ENCODE assay signal across 1 cellular context in the genomic region with DNA sequence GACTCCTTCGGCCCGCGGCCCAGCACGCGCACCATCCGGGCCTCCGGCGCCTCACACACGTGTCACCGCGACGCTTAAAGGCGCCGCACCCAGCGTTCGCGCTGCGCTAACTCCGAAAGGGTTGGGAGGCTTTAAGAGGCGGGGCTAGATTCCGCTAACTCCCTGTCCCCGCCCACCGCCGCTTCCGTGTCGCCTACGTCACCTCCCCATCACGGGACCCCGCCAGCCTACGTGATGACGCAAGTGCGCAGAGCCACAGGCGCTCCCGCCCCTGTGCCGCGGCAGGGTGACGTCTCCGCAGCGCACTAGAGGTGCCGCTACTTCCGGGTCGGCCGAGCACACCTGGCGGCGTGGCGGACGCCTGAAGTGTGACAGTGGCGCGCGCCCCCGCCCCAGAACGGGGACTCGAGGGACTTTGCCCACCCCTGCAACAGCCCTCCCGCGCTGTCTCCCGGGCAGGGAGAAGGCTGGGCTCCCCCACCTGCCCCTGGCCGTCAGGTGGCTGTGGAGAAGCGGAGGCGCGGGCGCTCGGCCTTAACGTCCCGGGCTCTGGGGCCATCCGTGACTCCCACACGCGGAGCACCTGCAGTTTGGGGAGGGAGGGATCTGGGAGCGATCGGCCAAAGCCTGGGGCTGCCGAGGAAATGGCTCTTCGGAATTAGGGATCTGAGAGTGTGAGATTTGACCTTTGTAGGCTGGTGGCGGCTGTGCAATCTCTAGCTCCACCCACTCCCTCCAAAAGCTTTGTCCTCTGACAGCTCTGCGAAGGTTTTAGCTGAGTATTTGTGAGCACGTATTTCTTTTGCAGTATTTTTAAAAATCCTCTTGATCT.
A peak's percentile ranks its signal among the peaks of the same experiment; 100 is the strongest.
TF ChIP-seq lines count a peak whose summit lies in the region.

A gene (minus strand): TSS at position 35 of the 832 bp plus-strand sequence. CDS start 4,451 bp downstream, outside the sequence.

TF ChIP-seq in HepG2, 621 proteins besides CTCF, POLR2A, EP300 and RAD21 (continued from another document and continues in another):
- TF ChIP-seq, protein P1, sequence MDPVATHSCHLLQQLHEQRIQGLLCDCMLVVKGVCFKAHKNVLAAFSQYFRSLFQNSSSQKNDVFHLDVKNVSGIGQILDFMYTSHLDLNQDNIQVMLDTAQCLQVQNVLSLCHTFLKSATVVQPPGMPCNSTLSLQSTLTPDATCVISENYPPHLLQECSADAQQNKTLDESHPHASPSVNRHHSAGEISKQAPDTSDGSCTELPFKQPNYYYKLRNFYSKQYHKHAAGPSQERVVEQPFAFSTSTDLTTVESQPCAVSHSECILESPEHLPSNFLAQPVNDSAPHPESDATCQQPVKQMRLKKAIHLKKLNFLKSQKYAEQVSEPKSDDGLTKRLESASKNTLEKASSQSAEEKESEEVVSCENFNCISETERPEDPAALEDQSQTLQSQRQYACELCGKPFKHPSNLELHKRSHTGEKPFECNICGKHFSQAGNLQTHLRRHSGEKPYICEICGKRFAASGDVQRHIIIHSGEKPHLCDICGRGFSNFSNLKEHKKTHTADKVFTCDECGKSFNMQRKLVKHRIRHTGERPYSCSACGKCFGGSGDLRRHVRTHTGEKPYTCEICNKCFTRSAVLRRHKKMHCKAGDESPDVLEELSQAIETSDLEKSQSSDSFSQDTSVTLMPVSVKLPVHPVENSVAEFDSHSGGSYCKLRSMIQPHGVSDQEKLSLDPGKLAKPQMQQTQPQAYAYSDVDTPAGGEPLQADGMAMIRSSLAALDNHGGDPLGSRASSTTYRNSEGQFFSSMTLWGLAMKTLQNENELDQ (CRISPR knock-in tag; IDR thresholded peaks at IDR 0.05; ENCODE audit: borderline replicate concordance): peak; percentile 91
- TF ChIP-seq THYN1 (CRISPR knock-in tag; IDR thresholded peaks at IDR 0.05; ENCODE audit: borderline replicate concordance, low read depth) (no peak; the same call in 1 of the 2 replicates), ZIK1 (CRISPR knock-in tag; IDR thresholded peaks at IDR 0.05; ENCODE audit: borderline replicate concordance, low read depth) (no peak; the same call in none of the 2 replicates), KDM5A (IDR thresholded peaks at IDR 0.05; ENCODE audit: borderline replicate concordance, low read length) (peak; percentile 78; the same call in 1 of the 2 replicates), ARNTL (CRISPR knock-in tag; IDR thresholded peaks at IDR 0.05) (peak; percentile 99), ZNF282 (IDR thresholded peaks at IDR 0.05; ENCODE audit: partially characterized antibody) (no peak), NKX3-1 (CRISPR knock-in tag; IDR thresholded peaks at IDR 0.05) (peak; percentile 88; the same call in 1 of the 2 replicates), REL (CRISPR knock-in tag; conservative IDR thresholded peaks at IDR 0.05) (0 out of 2 replicates have a peak, but pooled peaks have one; percentile 90), NCOR1 (IDR thresholded peaks at IDR 0.05; ENCODE audit: borderline replicate concordance, low read length) (peak; percentile 52; the same call in 1 of the 2 replicates), ZNF510 (CRISPR knock-in tag; IDR thresholded peaks at IDR 0.05; ENCODE audit: low read depth) (peak; percentile 93), ZNF549 (CRISPR knock-in tag; IDR thresholded peaks at IDR 0.05) (peak; percentile 85), ETV5 (CRISPR knock-in tag; IDR thresholded peaks at IDR 0.05; ENCODE audit: borderline replicate concordance) (peak; percentile 82; the same call in 1 of the 2 replicates), XBP1 (CRISPR knock-in tag; IDR thresholded peaks at IDR 0.05) (no peak; the same call in 1 of the 2 replicates), ZNF577 (CRISPR knock-in tag; IDR thresholded peaks at IDR 0.05; ENCODE audit: borderline replicate concordance, low read depth) (no peak), IRX3 (CRISPR knock-in tag; IDR thresholded peaks at IDR 0.05; ENCODE audit: borderline replicate concordance, low read depth) (peak; percentile 93), NFIC (IDR thresholded peaks at IDR 0.05; ENCODE audit: low read length) (peak; percentile 56; the same call in 1 of the 2 replicates), ZNF644 (CRISPR knock-in tag; IDR thresholded peaks at IDR 0.05; ENCODE audit: low read depth) (no peak), FOXJ3 (CRISPR knock-in tag; IDR thresholded peaks at IDR 0.05; ENCODE audit: borderline replicate concordance) (peak; percentile 67; the same call in 1 of the 2 replicates), ZNF883 (CRISPR knock-in tag; IDR thresholded peaks at IDR 0.05; ENCODE audit: not compliant biosample characterization) (peak; percentile 98), POLR2G (IDR thresholded peaks at IDR 0.05; ENCODE audit: low read depth, low read length) (peak; percentile 91), ZNF782 (CRISPR knock-in tag; IDR thresholded peaks at IDR 0.05; ENCODE audit: borderline replicate concordance) (peak; percentile 90; the same call in 1 of the 2 replicates), PAF1 (CRISPR knock-in tag; IDR thresholded peaks at IDR 0.05) (no peak), ZSCAN25 (CRISPR knock-in tag; IDR thresholded peaks at IDR 0.05) (peak; percentile 92), ZFP62 (CRISPR knock-in tag; IDR thresholded peaks at IDR 0.05) (peak; percentile 98; the same call in 1 of the 2 replicates), FOXA3 (CRISPR knock-in tag; IDR thresholded peaks at IDR 0.05) (peak; percentile 74), ZSCAN12 (CRISPR knock-in tag; IDR thresholded peaks at IDR 0.05) (no peak), GATA4 (IDR thresholded peaks at IDR 0.05; ENCODE audit: borderline replicate concordance, low read depth) (peak; percentile 64), ZNF326 (CRISPR knock-in tag; IDR thresholded peaks at IDR 0.05; ENCODE audit: borderline replicate concordance) (no peak), CENPX (CRISPR knock-in tag; IDR thresholded peaks at IDR 0.05) (no peak), DMAP1 (CRISPR knock-in tag; IDR thresholded peaks at IDR 0.05) (peak; percentile 99), FOXK1 (CRISPR knock-in tag; IDR thresholded peaks at IDR 0.05; ENCODE audit: borderline replicate concordance, low read depth) (peak; percentile 88; the same call in 1 of the 2 replicates), MAZ (IDR thresholded peaks at IDR 0.05; ENCODE audit: borderline replicate concordance, low read depth, low read length) (peak; percentile 93), MAZ (CRISPR knock-in tag; IDR thresholded peaks at IDR 0.05; ENCODE audit: low read depth) (peak; percentile 98), ZNF431 (CRISPR knock-in tag; IDR thresholded peaks at IDR 0.05; ENCODE audit: borderline replicate concordance, low read depth) (peak; percentile 78; the same call in 1 of the 2 replicates), GATAD2A (CRISPR knock-in tag; IDR thresholded peaks at IDR 0.05) (peak; percentile 85), PHF5A (CRISPR knock-in tag; IDR thresholded peaks at IDR 0.05; ENCODE audit: low read depth, unreplicated experiment) (peak; percentile 54), RELA (CRISPR knock-in tag; IDR thresholded peaks at IDR 0.05) (peak; percentile 37)
- TF ChIP-seq, protein P2, sequence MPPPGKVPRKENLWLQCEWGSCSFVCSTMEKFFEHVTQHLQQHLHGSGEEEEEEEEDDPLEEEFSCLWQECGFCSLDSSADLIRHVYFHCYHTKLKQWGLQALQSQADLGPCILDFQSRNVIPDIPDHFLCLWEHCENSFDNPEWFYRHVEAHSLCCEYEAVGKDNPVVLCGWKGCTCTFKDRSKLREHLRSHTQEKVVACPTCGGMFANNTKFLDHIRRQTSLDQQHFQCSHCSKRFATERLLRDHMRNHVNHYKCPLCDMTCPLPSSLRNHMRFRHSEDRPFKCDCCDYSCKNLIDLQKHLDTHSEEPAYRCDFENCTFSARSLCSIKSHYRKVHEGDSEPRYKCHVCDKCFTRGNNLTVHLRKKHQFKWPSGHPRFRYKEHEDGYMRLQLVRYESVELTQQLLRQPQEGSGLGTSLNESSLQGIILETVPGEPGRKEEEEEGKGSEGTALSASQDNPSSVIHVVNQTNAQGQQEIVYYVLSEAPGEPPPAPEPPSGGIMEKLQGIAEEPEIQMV (CRISPR knock-in tag; IDR thresholded peaks at IDR 0.05; ENCODE audit: low read depth): peak; percentile 92
- TF ChIP-seq, protein P3, sequence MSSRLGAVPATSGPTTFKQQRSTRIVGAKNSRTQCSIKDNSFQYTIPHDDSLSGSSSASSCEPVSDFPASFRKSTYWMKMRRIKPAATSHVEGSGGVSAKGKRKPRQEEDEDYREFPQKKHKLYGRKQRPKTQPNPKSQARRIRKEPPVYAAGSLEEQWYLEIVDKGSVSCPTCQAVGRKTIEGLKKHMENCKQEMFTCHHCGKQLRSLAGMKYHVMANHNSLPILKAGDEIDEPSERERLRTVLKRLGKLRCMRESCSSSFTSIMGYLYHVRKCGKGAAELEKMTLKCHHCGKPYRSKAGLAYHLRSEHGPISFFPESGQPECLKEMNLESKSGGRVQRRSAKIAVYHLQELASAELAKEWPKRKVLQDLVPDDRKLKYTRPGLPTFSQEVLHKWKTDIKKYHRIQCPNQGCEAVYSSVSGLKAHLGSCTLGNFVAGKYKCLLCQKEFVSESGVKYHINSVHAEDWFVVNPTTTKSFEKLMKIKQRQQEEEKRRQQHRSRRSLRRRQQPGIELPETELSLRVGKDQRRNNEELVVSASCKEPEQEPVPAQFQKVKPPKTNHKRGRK (CRISPR knock-in tag; IDR thresholded peaks at IDR 0.05): peak; percentile 92
- TF ChIP-seq, protein P4, sequence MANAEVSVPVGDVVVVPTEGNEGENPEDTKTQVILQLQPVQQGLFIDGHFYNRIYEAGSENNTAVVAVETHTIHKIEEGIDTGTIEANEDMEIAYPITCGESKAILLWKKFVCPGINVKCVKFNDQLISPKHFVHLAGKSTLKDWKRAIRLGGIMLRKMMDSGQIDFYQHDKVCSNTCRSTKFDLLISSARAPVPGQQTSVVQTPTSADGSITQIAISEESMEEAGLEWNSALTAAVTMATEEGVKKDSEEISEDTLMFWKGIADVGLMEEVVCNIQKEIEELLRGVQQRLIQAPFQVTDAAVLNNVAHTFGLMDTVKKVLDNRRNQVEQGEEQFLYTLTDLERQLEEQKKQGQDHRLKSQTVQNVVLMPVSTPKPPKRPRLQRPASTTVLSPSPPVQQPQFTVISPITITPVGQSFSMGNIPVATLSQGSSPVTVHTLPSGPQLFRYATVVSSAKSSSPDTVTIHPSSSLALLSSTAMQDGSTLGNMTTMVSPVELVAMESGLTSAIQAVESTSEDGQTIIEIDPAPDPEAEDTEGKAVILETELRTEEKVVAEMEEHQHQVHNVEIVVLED (CRISPR knock-in tag; IDR thresholded peaks at IDR 0.05; ENCODE audit: borderline replicate concordance): peak; percentile 100
- TF ChIP-seq, protein P5, sequence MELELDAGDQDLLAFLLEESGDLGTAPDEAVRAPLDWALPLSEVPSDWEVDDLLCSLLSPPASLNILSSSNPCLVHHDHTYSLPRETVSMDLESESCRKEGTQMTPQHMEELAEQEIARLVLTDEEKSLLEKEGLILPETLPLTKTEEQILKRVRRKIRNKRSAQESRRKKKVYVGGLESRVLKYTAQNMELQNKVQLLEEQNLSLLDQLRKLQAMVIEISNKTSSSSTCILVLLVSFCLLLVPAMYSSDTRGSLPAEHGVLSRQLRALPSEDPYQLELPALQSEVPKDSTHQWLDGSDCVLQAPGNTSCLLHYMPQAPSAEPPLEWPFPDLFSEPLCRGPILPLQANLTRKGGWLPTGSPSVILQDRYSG (CRISPR knock-in tag; IDR thresholded peaks at IDR 0.05): peak; percentile 61; the same call in 1 of the 2 replicates
- TF ChIP-seq, protein P6, sequence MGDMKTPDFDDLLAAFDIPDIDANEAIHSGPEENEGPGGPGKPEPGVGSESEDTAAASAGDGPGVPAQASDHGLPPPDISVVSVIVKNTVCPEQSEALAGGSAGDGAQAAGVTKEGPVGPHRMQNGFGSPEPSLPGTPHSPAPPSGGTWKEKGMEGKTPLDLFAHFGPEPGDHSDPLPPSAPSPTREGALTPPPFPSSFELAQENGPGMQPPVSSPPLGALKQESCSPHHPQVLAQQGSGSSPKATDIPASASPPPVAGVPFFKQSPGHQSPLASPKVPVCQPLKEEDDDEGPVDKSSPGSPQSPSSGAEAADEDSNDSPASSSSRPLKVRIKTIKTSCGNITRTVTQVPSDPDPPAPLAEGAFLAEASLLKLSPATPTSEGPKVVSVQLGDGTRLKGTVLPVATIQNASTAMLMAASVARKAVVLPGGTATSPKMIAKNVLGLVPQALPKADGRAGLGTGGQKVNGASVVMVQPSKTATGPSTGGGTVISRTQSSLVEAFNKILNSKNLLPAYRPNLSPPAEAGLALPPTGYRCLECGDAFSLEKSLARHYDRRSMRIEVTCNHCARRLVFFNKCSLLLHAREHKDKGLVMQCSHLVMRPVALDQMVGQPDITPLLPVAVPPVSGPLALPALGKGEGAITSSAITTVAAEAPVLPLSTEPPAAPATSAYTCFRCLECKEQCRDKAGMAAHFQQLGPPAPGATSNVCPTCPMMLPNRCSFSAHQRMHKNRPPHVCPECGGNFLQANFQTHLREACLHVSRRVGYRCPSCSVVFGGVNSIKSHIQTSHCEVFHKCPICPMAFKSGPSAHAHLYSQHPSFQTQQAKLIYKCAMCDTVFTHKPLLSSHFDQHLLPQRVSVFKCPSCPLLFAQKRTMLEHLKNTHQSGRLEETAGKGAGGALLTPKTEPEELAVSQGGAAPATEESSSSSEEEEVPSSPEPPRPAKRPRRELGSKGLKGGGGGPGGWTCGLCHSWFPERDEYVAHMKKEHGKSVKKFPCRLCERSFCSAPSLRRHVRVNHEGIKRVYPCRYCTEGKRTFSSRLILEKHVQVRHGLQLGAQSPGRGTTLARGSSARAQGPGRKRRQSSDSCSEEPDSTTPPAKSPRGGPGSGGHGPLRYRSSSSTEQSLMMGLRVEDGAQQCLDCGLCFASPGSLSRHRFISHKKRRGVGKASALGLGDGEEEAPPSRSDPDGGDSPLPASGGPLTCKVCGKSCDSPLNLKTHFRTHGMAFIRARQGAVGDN (CRISPR knock-in tag; IDR thresholded peaks at IDR 0.05): peak; percentile 96
- TF ChIP-seq, protein P7, sequence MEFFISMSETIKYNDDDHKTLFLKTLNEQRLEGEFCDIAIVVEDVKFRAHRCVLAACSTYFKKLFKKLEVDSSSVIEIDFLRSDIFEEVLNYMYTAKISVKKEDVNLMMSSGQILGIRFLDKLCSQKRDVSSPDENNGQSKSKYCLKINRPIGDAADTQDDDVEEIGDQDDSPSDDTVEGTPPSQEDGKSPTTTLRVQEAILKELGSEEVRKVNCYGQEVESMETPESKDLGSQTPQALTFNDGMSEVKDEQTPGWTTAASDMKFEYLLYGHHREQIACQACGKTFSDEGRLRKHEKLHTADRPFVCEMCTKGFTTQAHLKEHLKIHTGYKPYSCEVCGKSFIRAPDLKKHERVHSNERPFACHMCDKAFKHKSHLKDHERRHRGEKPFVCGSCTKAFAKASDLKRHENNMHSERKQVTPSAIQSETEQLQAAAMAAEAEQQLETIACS (CRISPR knock-in tag; IDR thresholded peaks at IDR 0.05): peak; percentile 85
- TF ChIP-seq, protein P8, sequence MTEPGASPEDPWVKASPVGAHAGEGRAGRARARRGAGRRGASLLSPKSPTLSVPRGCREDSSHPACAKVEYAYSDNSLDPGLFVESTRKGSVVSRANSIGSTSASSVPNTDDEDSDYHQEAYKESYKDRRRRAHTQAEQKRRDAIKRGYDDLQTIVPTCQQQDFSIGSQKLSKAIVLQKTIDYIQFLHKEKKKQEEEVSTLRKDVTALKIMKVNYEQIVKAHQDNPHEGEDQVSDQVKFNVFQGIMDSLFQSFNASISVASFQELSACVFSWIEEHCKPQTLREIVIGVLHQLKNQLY (CRISPR knock-in tag; IDR thresholded peaks at IDR 0.05): peak; percentile 67
